Comparison of ENCODE assay signal across 22 cellular contexts in the genomic region with DNA sequence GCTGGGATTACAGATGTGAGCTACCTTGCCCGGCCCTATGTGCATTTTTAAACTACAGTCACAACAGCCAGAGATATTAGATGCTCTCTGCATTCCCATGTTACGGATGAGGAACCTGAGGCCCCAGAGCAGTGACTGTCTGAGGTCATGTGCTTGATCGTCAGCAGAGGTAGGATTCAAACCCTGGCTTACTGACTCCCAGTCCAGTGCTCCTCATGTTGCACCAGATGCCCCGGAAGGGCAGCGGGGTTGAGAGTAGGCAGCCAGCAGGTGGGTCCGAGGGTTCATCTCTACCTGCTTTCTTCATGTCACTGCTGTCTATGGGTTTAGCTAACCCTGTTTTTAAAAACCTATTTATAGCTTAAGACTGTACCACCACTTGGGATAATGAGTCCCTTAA. TPM values are rescaled to one million over a fixed set of nuclear protein-coding genes. Genes with fewer than 3 reads are reported as not detected.
DNase-seq lines count a peak whose midpoint lies in the region; ATAC-seq, FAIRE-seq and TF ChIP-seq lines count a peak whose summit lies in the region.
"Had no signal": no experiment of that assay in that cellular context is flagged by ENCODE, and none has a peak within 500 bp of the region (broad histone marks: within the 10 kb centered on the region; RNA-seq: fewer than 3 reads in every experiment).

No MANE protein-coding gene starts in this region.

- H3K36me3 ChIP-seq in GM23338 (ENCODE audit: insufficient read depth) (no peaks in the 10 kb centered on the region), lower lobe of right lung (no peaks in the 10 kb centered on the region), sigmoid colon (no peaks in the 10 kb centered on the region)
- H3K36me3 ChIP-seq: HAP-1 had no signal

- no peaks in the 10 kb centered on the region for H3K9me3 Mint-ChIP-seq in GM23338
- H3K9me3 Mint-ChIP-seq: CD4-positive, alpha-beta memory T cell; HFFc6 had no signal

- intact Hi-C loops in lower lobe of right lung (cut with DNase I) (no loop called here), sigmoid colon (cut with DNase I) (no loop called here)

- H3K36me3 Mint-ChIP-seq in GM23338 (ENCODE audit: low read depth): no peaks in the 10 kb centered on the region
- H3K36me3 Mint-ChIP-seq: CD4-positive, alpha-beta memory T cell had no signal

- no peaks in the 10 kb centered on the region for H3K9me2 ChIP-seq in GM23338 (ENCODE audit: insufficient read depth)

- no peak for TF ChIP-seq POLR2A in sigmoid colon (IDR thresholded peaks at IDR 0.05)

- H3K4me1 ChIP-seq in GM23338 (ENCODE audit: insufficient read depth) (peaks cover 9% of the 10 kb centered on the region), lower lobe of right lung (no peaks in the 10 kb centered on the region), sigmoid colon (no peaks in the 10 kb centered on the region)
- H3K4me1 ChIP-seq: HAP-1 had no signal

- H3K27ac Mint-ChIP-seq in GM23338: no peak overlapping the region
- H3K27ac Mint-ChIP-seq: CD4-positive, alpha-beta memory T cell; HFFc6 had no signal

- peak; percentile 67 for FAIRE-seq in HTR-8/SVneo (lab: Jason Lieb, UNC)
- FAIRE-seq: GM12891, GM19239, H54 had no signal

- no peak overlapping the region for H3K27ac ChIP-seq in GM23338 (ENCODE audit: low read depth)
- no peak overlapping the region for H3K27ac ChIP-seq in lower lobe of right lung
- no peak overlapping the region for H3K27ac ChIP-seq in sigmoid colon
- H3K27ac ChIP-seq: GM23248 had no signal

- no peaks in the 10 kb centered on the region for H3K27me3 ChIP-seq in GM23338 (ENCODE audit: insufficient read depth)
- no peaks in the 10 kb centered on the region for H3K27me3 ChIP-seq in lower lobe of right lung (ENCODE audit: low read depth)
- H3K27me3 ChIP-seq in sigmoid colon: no peaks in the 10 kb centered on the region

- H3K4me3 ChIP-seq in GM23338 (no peak overlapping the region), lower lobe of right lung (no peak overlapping the region), sigmoid colon (no peak overlapping the region)
- H3K4me3 ChIP-seq: GM23248, HAP-1 had no signal

- 0 out of 2 replicates have a peak overlapping the region, but pooled peaks have one; percentile 14 for H2AFZ ChIP-seq in GM23338
- H2AFZ ChIP-seq: GM23248 had no signal

- 90 to 94% methylated on average over 6 of the region's 6 CpGs for WGBS in sigmoid colon, 2 donors

- TF ChIP-seq CTCF in GM23338 (conservative IDR thresholded peaks at IDR 0.05; ENCODE audit: low read depth in 2 of 2) (no peak), lower lobe of right lung (IDR thresholded peaks at IDR 0.05) (no peak), sigmoid colon (IDR thresholded peaks at IDR 0.05) (no peak)

- H3F3A ChIP-seq in GM23338 (replicated peaks; ENCODE audit: low read depth): no peaks in the 10 kb centered on the region

- DNase-seq in GM23338 (ENCODE audit: low spot score) (no peak), HTR-8/SVneo (ENCODE audit: insufficient read length, low spot score) (no peak), lower lobe of right lung (peak; percentile 11), sigmoid colon (peak; percentile 45), NCI-H1436 treated with DMSO at 0.1 percent for 48 hours (lab: John Stamatoyannopoulos, UW) (no peak), NCI-H345 (lab: John Stamatoyannopoulos, UW) (no peak)
- DNase-seq: C1 segment of cervical spinal cord; Calu3; CD4-positive, alpha-beta memory T cell; COR-L47; DMS53; DMS79 treated with DMSO at 0.1 percent for 48 hours; GF-D8; GM23248; HFFc6 had no signal

- TF ChIP-seq EP300 in sigmoid colon (IDR thresholded peaks at IDR 0.05): no peak

- H3K27me3 Mint-ChIP-seq in GM23338 (ENCODE audit: insufficient read depth, low read depth, poor library complexity): peaks cover 3% of the 10 kb centered on the region
- H3K27me3 Mint-ChIP-seq: CD4-positive, alpha-beta memory T cell had no signal

- H3K4me2 ChIP-seq in GM23338: no peak overlapping the region

- H3K4me1 Mint-ChIP-seq in GM23338: peaks cover 10% of the 10 kb centered on the region

- ATAC-seq in GM23338: no peak
- ATAC-seq in lower lobe of right lung: no peak

- H3K4me3 Mint-ChIP-seq in GM23338: no peak overlapping the region
- H3K4me3 Mint-ChIP-seq: CD4-positive, alpha-beta memory T cell; HFFc6 had no signal

- no peaks in the 10 kb centered on the region for H4K20me1 ChIP-seq in GM23338 (replicated peaks; ENCODE audit: insufficient read depth)

- H3K9me3 ChIP-seq in lower lobe of right lung (no peaks in the 10 kb centered on the region), sigmoid colon (no peaks in the 10 kb centered on the region)
- H3K9me3 ChIP-seq: HAP-1 had no signal

- no peaks in the 10 kb centered on the region for H3K79me2 ChIP-seq in GM23338 (replicated peaks; ENCODE audit: insufficient read depth)

TF ChIP-seq in GM23338, 12 proteins besides CTCF, POLR2A, EP300 and RAD21 (continues in another document):
- TF ChIP-seq ZNF114 (CRISPR knock-in tag; IDR thresholded peaks at IDR 0.05) (no peak), POLR2AphosphoS5 (IDR thresholded peaks at IDR 0.05; ENCODE audit: low read depth) (no peak), EZH2 (IDR thresholded peaks at IDR 0.05; ENCODE audit: low read depth, unreplicated experiment) (no peak), CREB1 (CRISPR knock-in tag; IDR thresholded peaks at IDR 0.05; ENCODE audit: low read depth) (no peak), ZNF331 (CRISPR knock-in tag; IDR thresholded peaks at IDR 0.05; ENCODE audit: low read depth) (no peak), STAT1 (IDR thresholded peaks at IDR 0.05; ENCODE audit: unreplicated experiment) (no peak), EZH2phosphoT487 (IDR thresholded peaks at IDR 0.05; ENCODE audit: unreplicated experiment) (no peak)
- TF ChIP-seq, protein P1, sequence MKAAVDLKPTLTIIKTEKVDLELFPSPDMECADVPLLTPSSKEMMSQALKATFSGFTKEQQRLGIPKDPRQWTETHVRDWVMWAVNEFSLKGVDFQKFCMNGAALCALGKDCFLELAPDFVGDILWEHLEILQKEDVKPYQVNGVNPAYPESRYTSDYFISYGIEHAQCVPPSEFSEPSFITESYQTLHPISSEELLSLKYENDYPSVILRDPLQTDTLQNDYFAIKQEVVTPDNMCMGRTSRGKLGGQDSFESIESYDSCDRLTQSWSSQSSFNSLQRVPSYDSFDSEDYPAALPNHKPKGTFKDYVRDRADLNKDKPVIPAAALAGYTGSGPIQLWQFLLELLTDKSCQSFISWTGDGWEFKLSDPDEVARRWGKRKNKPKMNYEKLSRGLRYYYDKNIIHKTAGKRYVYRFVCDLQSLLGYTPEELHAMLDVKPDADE (IDR thresholded peaks at IDR 0.05): no peak

RNA-seq across cellular contexts. Expression of gene ZNF335, which starts 9.3 kb away (rescaled TPM):
- 18.6 and 24.2 TPM in 2 replicates for total RNA-seq in GM23338 (2014; rRNA removed; shearing (Covaris generic))
- polyA plus RNA-seq in GM23338 (2016; fragmentation: Nextera tagmentation; extraction: Ambion mirVana) (5.7 and 7.4 TPM in 2 replicates), sigmoid colon (10 to 100 TPM in 1 of 3 donors, 1 to 10 TPM in 2; 5.4 to 17.1 (median 5.5) TPM)
- total RNA-seq in lower lobe of right lung (20.4 TPM), sigmoid colon (10 to 100 TPM; 12.0 to 24.4 (median 14.9) TPM)

RNA-seq across cellular contexts. Expression of gene MMP9, which starts 27.4 kb away (rescaled TPM):
- total RNA-seq in GM23338 (2014; rRNA removed; shearing (Covaris generic)): 5.4 and 5.8 TPM in 2 replicates
- polyA plus RNA-seq in GM23338 (2016; fragmentation: Nextera tagmentation; extraction: Ambion mirVana) (4.1 and 4.3 TPM in 2 replicates), sigmoid colon (10 to 100 TPM in 1 of 3 donors, 1 to 10 TPM in 1, under 1 TPM in 1; 0.60 to 27.1 (median 2.5) TPM)
- total RNA-seq in lower lobe of right lung (9.4 TPM), sigmoid colon (under 1 TPM in 1 of 4 donors, not detected in 3; 0.27 TPM)
- total RNA-seq: Calu3, G401, GM23248, HFFc6 had no signal
- polyA plus RNA-seq: BJ; CD4-positive, alpha-beta memory T cell had no signal

RNA-seq across cellular contexts. Expression of gene PCIF1, which starts 46.8 kb away (rescaled TPM):
- total RNA-seq in GM23338 (2014; rRNA removed; shearing (Covaris generic)): 26.1 and 27.0 TPM in 2 replicates
- polyA plus RNA-seq in GM23338 (2016; fragmentation: Nextera tagmentation; extraction: Ambion mirVana) (28.3 and 37.0 TPM in 2 replicates), sigmoid colon (10 to 100 TPM; 26.4 to 37.8 (median 27.2) TPM)
- total RNA-seq in lower lobe of right lung (34.7 TPM), sigmoid colon (10 to 100 TPM; 31.4 to 39.3 (median 32.5) TPM)

RNA-seq across cellular contexts. Expression of gene SLC12A5, which starts 47.8 kb away (rescaled TPM):
- total RNA-seq in GM23338 (2014; rRNA removed; shearing (Covaris generic)): 0.35 and 3.5 TPM in 2 replicates
- 8.4 and 9.8 TPM in 2 replicates for polyA plus RNA-seq in GM23338 (2016; fragmentation: Nextera tagmentation; extraction: Ambion mirVana)
- 1.2 TPM for total RNA-seq in lower lobe of right lung
- under 1 TPM in 1 of 4 donors, not detected in 3; 0.14 TPM for total RNA-seq in sigmoid colon
- 1 to 10 TPM in 1 of 3 donors, not detected in 2; 1.4 TPM for polyA plus RNA-seq in sigmoid colon
- total RNA-seq: CD4-positive, alpha-beta memory T cell; Daoy; GM23248 had no signal
- polyA plus RNA-seq: CD4-positive, alpha-beta memory T cell had no signal

Comparison
In these comparisons a context has a peak if more than half of its experiments do, and no peak if none do; other contexts are left out.
1. DNase-seq: peak in lower lobe of right lung (single experiment) and sigmoid colon (single experiment); none in GM23338 (single experiment), HTR-8/SVneo (single experiment), NCI-H1436 treated with DMSO at 0.1 percent for 48 hours (single experiment) and NCI-H345 (single experiment).